Comparison of ENCODE assay signal across 21 cellular contexts in genomic region chr15:61736792-61737191, GRCh38.
"Had no signal": no experiment of that assay in that cellular context is flagged by ENCODE, and none has a peak within 500 bp of the region (broad histone marks: within the 10 kb centered on the region; RNA-seq: fewer than 3 reads in every experiment).

No MANE protein-coding gene starts in this region.

- H3K27me3 ChIP-seq: esophagus squamous epithelium, gastrocnemius medialis, neutrophil, ovary, right lobe of liver, uterus had no signal

- H3K4me1 ChIP-seq: esophagus squamous epithelium, gastrocnemius medialis, right lobe of liver, uterus had no signal

- DNase-seq: activated B cell treated with CpG ODN at 0.5 μM for 24 hours; activated CD4-positive, alpha-beta T cell treated with anti-CD3 and anti-CD28 coated beads, Interleukin-2, amount 50 U/mL, for 1 hour; activated CD8-positive, alpha-beta T cell treated with anti-CD3 and anti-CD28 coated beads for 36 hours; activated naive CD8-positive, alpha-beta T cell treated with anti-CD3 and anti-CD28 coated beads, Interleukin-2, amount 50 U/mL, for 24 hours; activated T-cell treated with anti-CD3 and anti-CD28 coated beads, Interleukin-2, amount 50 U/mL, for 48 hours; dermis blood vessel endothelial cell; effector CD4-positive, alpha-beta T cell; esophagus squamous epithelium; gastrocnemius medialis; glutamatergic neuron; mammary epithelial cell; naive B cell; nephron progenitor cell; ovary; right lobe of liver; stimulated activated CD4-positive, alpha-beta T cell treated with anti-CD3 and anti-CD28 coated beads, Interleukin-12 subunit alpha, Interleukin-12 subunit beta, amount 100 ng/mL, for 4 hours; stimulated activated CD4-positive, alpha-beta T cell treated with anti-CD3 and anti-CD28 coated beads, Interleukin-4, amount 100 ng/mL, for 1 hour; substantia nigra; uterus had no signal

- H3K4me3 ChIP-seq: esophagus squamous epithelium, gastrocnemius medialis, ovary, right lobe of liver, skin epidermis, uterus had no signal

- H3K36me3 ChIP-seq: esophagus squamous epithelium, gastrocnemius medialis, neutrophil, ovary, right lobe of liver, uterus had no signal

- H3K27ac ChIP-seq: esophagus squamous epithelium, gastrocnemius medialis, neutrophil, ovary, right lobe of liver, skin epidermis, uterus had no signal

- H3K9me3 ChIP-seq: esophagus squamous epithelium, gastrocnemius medialis, neutrophil, ovary, right lobe of liver, uterus had no signal

- ATAC-seq: activated CD8-positive, alpha-beta T cell treated with anti-CD3 and anti-CD28 coated beads for 36 hours; activated naive CD8-positive, alpha-beta T cell treated with anti-CD3 and anti-CD28 coated beads, Interleukin-2, amount 50 U/mL, for 24 hours; gastrocnemius medialis; right lobe of liver had no signal
